ENCODE assay signal across 12 cellular contexts in the genomic region with DNA sequence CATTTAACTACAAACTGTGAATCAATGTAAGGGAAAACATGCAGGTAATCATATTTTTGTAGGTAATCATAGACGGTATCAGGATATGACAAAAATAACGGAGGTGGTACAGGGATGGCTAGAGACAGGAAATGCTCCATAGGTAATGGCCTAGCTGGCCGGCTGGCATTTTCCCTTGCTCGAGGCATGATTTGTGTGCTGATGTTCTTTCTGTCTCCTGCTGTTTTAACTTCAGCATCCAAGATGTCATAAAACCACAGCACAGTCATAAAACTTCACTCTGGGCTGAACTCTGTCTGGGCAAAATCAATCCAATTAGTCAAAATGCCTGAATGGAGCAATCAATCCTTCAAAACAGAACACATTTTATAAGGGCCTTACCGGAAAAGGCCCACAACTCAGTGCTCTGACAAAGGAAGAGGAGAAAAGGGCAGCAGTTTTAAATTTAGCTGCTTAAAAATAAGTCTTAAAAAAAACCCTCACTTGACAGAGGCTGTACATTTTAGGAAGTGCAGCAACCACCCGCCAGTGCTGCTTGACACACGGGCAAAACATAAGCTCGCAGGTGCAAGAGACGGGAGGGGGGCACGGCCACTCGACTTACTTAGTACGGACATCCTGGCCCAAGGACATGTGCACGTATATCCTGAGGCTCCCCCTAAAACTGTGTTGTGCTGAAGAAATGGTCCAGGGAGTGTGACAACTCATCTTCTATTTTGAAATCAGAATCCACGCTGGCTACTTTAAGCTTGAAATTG. TPM values are rescaled to one million over a fixed set of nuclear protein-coding genes. Genes with fewer than 3 reads are reported as not detected.
DNase-seq lines count a peak whose midpoint lies in the region; ATAC-seq lines count a peak whose summit lies in the region.
"Had no signal": no experiment of that assay in that cellular context is flagged by ENCODE, and none has a peak within 500 bp of the region (broad histone marks: within the 10 kb centered on the region; RNA-seq: fewer than 3 reads in every experiment).

No MANE protein-coding gene starts in this region.

- H3K4me3 ChIP-seq in rectal smooth muscle tissue (ENCODE audit: low read length) = no peak overlapping the region
- H3K4me3 ChIP-seq: pancreas, thyroid gland had no signal

- peaks cover 77% of the 10 kb centered on the region for H3K36me3 Mint-ChIP-seq in activated CD4-positive, alpha-beta T cell treated with anti-CD3 and anti-CD28 coated beads, Interleukin-2, amount 10 ng/mL, durations not matched to agents 24 days and 14 days (ENCODE audit: low read depth)
- peaks cover 83% of the 10 kb centered on the region for H3K36me3 Mint-ChIP-seq in central memory CD8-positive, alpha-beta T cell (ENCODE audit: insufficient read depth)

- no peaks in the 10 kb centered on the region for H3K4me1 ChIP-seq in rectal smooth muscle tissue (ENCODE audit: control insufficient read depth, insufficient read depth, low read length)
- H3K4me1 ChIP-seq: pancreas had no signal

- H3K27me3 Mint-ChIP-seq in activated CD4-positive, alpha-beta T cell treated with anti-CD3 and anti-CD28 coated beads, Interleukin-2, amount 10 ng/mL, durations not matched to agents 24 days and 14 days = no peaks in the 10 kb centered on the region
- H3K27me3 Mint-ChIP-seq in central memory CD8-positive, alpha-beta T cell = no peaks in the 10 kb centered on the region

- H3K9me3 Mint-ChIP-seq in activated CD4-positive, alpha-beta T cell treated with anti-CD3 and anti-CD28 coated beads, Interleukin-2, amount 10 ng/mL, durations not matched to agents 24 days and 14 days = no peaks in the 10 kb centered on the region
- no peaks in the 10 kb centered on the region for H3K9me3 Mint-ChIP-seq in central memory CD8-positive, alpha-beta T cell

- ATAC-seq in central memory CD8-positive, alpha-beta T cell (replicated peaks; ENCODE audit: extremely low read depth, poor library complexity, severe bottlenecking) = no peak
- no peak for ATAC-seq in left lobe of liver
- no peak for ATAC-seq in GM21737 (IDR thresholded peaks at IDR 0.05; ENCODE audit: unreplicated experiment)
- ATAC-seq in GM18873 (IDR thresholded peaks at IDR 0.05; ENCODE audit: low FRiP score, unreplicated experiment) = no peak
- ATAC-seq: pancreas had no signal

- H3K27ac ChIP-seq in rectal smooth muscle tissue (ENCODE audit: low read depth, low read length) = peak overlapping the region; percentile 38
- H3K27ac ChIP-seq: pancreas, thyroid gland had no signal

- no peaks in the 10 kb centered on the region for H3K27me3 ChIP-seq in rectal smooth muscle tissue (ENCODE audit: control insufficient read depth, insufficient read depth, low read length)
- H3K27me3 ChIP-seq: pancreas, thyroid gland had no signal

- H3K27ac Mint-ChIP-seq in activated CD4-positive, alpha-beta T cell treated with anti-CD3 and anti-CD28 coated beads, Interleukin-2, amount 10 ng/mL, durations not matched to agents 24 days and 14 days = peak overlapping the region; percentile 69
- H3K27ac Mint-ChIP-seq in central memory CD8-positive, alpha-beta T cell (ENCODE audit: low read depth) = peak overlapping the region; percentile 71

- H3K9ac ChIP-seq in rectal smooth muscle tissue (ENCODE audit: low read length) = no peak overlapping the region

- H3K36me3 ChIP-seq in rectal smooth muscle tissue (ENCODE audit: control insufficient read depth, insufficient read depth, low read length) = no peaks in the 10 kb centered on the region
- H3K36me3 ChIP-seq: thyroid gland had no signal

- intact Hi-C loops in activated CD4-positive, alpha-beta T cell treated with anti-CD3 and anti-CD28 coated beads, Interleukin-2, amount 10 ng/mL, durations not matched to agents 24 days and 14 days (cut with micrococcal nuclease) = loop anchor here (10.0 kb wide), 1 partner anchor 380 kb away; no protein-coding TSS in a partner anchor

- peaks cover 14% of the 10 kb centered on the region for H3K4me1 Mint-ChIP-seq in activated CD4-positive, alpha-beta T cell treated with anti-CD3 and anti-CD28 coated beads, Interleukin-2, amount 10 ng/mL, durations not matched to agents 24 days and 14 days
- peaks cover 6% of the 10 kb centered on the region for H3K4me1 Mint-ChIP-seq in central memory CD8-positive, alpha-beta T cell

- DNase-seq in activated CD4-positive, alpha-beta T cell treated with anti-CD3 and anti-CD28 coated beads, Interleukin-2, amount 10 ng/mL, durations not matched to agents 24 days and 14 days = no peak
- no peak for DNase-seq in activated CD4-positive, alpha-beta T cell treated with anti-CD3 and anti-CD28 coated beads for 48 hours
- DNase-seq in NAMALWA (ENCODE audit: low spot score) (peak; percentile 83), left lobe of liver (ENCODE audit: low spot score) (no peak)
- DNase-seq in central memory CD8-positive, alpha-beta T cell (ENCODE audit: low spot score in 2 of 2) = no peak
- DNase-seq: activated CD4-positive, alpha-beta T cell treated with anti-CD3 and anti-CD28 coated beads, Interleukin-2, amount 50 U/mL, for 1 hour; NCI-H2171 had no signal

- no peak overlapping the region for H3K4me3 Mint-ChIP-seq in activated CD4-positive, alpha-beta T cell treated with anti-CD3 and anti-CD28 coated beads, Interleukin-2, amount 10 ng/mL, durations not matched to agents 24 days and 14 days
- H3K4me3 Mint-ChIP-seq in central memory CD8-positive, alpha-beta T cell = no peak overlapping the region

RNA-seq across cellular contexts. Expression of a gene that starts 40.5 kb away (rescaled TPM):
- total RNA-seq in activated CD4-positive, alpha-beta T cell treated with anti-CD3 and anti-CD28 coated beads, Interleukin-2, amount 10 ng/mL, durations not matched to agents 24 days and 14 days = 4.6 and 4.9 TPM in 2 replicates
- total RNA-seq in left lobe of liver = 0.10 TPM
